Comparison of ENCODE assay signal across 8 cellular contexts in the genomic region with DNA sequence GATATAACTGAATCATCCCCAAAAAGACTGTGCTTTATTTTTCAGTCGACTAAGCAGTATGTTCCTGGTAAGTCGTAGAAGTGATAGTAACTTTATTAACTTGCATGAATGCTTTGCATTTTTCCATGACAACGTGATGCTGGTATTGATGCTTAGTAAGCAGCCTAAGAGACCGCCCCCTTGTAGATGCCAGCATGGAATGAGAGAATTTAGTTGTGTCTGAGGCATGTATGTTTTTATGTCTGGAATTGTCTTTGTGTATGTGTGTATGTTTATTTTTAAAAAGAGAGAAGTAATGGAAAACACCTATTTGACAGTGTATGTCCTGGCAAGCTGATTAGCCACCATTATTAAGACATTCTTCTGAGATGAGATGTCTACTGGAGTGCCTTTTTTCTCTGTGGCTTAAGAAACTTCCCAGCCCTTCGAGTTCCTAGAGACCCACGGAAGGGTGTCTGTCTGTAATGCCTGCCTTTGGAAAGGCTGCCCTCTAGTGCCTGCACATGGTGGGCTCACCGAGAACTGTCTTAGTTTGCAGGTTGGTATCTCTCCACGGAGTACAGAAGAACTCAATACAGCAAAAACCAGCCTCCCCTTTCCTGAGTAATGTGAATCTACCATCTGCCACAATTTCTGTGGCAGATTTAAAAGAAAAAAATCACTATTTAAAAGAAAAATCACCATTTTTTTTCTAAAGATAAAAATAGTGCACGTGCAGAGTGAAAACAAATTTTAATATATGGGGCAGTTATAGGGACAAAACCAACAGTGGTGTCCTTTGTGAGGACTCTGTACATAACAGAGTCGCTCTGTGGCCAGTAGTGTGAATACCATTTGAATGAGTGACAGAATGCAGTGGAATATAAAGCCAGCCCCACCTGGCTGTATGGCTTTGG.
DNase-seq lines count a peak whose midpoint lies in the region; ATAC-seq and TF ChIP-seq lines count a peak whose summit lies in the region.

No MANE protein-coding gene starts in this region.

- peaks cover 4 to 11% (median 8%) of the 10 kb centered on the region in 3 donors for H3K4me1 Mint-ChIP-seq in CD8-positive, alpha-beta memory T cell

- H3K36me3 ChIP-seq in CD8-positive, alpha-beta memory T cell (ENCODE audit: insufficient read depth, low read length), result no peaks in the 10 kb centered on the region

- ATAC-seq in GM19395 (IDR thresholded peaks at IDR 0.05; ENCODE audit: unreplicated experiment) (peak; percentile 98), HG03469 (IDR thresholded peaks at IDR 0.05; ENCODE audit: unreplicated experiment) (peak; percentile 93)

- no peaks in the 10 kb centered on the region for H3K36me3 Mint-ChIP-seq in CD8-positive, alpha-beta memory T cell

- intact Hi-C loops in dorsolateral prefrontal cortex (cut with DNase I), result loop anchor here (2.0 to 5.0 kb wide), 2 partner anchors 254 to 353 kb away; partner anchors contain the start of gene CEP135 (in 2 of the 2)

- peak overlapping the region; percentile 3 for H3K4me3 ChIP-seq in CD8-positive, alpha-beta memory T cell (ENCODE audit: low read length)
- H3K4me3 ChIP-seq in dorsolateral prefrontal cortex, result peak overlapping the region in 38 of 59 donors; percentile 1 to 54 (median 28)

- H3K27me3 Mint-ChIP-seq in CD8-positive, alpha-beta memory T cell, result peaks cover 3 to 6% of the 10 kb centered on the region in 2 donors

- H3K4me3 Mint-ChIP-seq in CD8-positive, alpha-beta memory T cell, result peak overlapping the region in 2 of 7 donors; percentile 0 to 20

- CTCF ChIA-PET in CD8-positive, alpha-beta memory T cell (lab: Charles Lee), result interaction anchor here (0.8 to 1.6 kb wide), 3 partner anchors 18 to 353 kb away, joined by 3 to 4 read pairs (median 4); no protein-coding TSS in a partner anchor

- no peaks in the 10 kb centered on the region for H3K9me3 Mint-ChIP-seq in CD8-positive, alpha-beta memory T cell

- POLR2A ChIA-PET in CD8-positive, alpha-beta memory T cell (lab: Charles Lee), result no interaction called here

- no peaks in the 10 kb centered on the region for H3K9me3 ChIP-seq in CD8-positive, alpha-beta memory T cell (ENCODE audit: low read length)

- peak; percentile 6 to 61 (median 25) for DNase-seq in CD8-positive, alpha-beta memory T cell
- peak; percentile 55 to 85 for DNase-seq in NCI-H526 (lab: John Stamatoyannopoulos, UW)
- DNase-seq in activated CD4-positive, alpha-beta T cell treated with anti-CD3 and anti-CD28 coated beads, Interleukin-2, amount 50 U/mL, for 1 hour, result peak; percentile 41
- peak; percentile 56 to 88 (median 76) for DNase-seq in dorsolateral prefrontal cortex
- DNase-seq in medulla oblongata (ENCODE audit: extremely low spot score), result peak; percentile 91
- peak; percentile 1 to 22 for DNase-seq in stimulated activated CD8-positive, alpha-beta memory T cell treated with anti-CD3 and anti-CD28 coated beads, Interleukin-15, amount 100 ng/mL, for 4 hours (ENCODE audit: low read depth in 2 of 2)

- H3K27me3 ChIP-seq in CD8-positive, alpha-beta memory T cell (ENCODE audit: insufficient read depth, low read length, poor library complexity, severe bottlenecking), result no peaks in the 10 kb centered on the region
- H3K27me3 ChIP-seq in dorsolateral prefrontal cortex, result no peaks in the 10 kb centered on the region

- H3K4me1 ChIP-seq in CD8-positive, alpha-beta memory T cell (ENCODE audit: insufficient read depth, low read length), result peaks cover 7% of the 10 kb centered on the region

- peak; percentile 44 to 90 (median 79) for TF ChIP-seq CTCF in dorsolateral prefrontal cortex (IDR thresholded peaks at IDR 0.05 in 54 of 56, conservative IDR thresholded peaks at IDR 0.05 in 2 of 56; ENCODE audit: low read depth in 1 of 56, partially characterized antibody in 56 of 56)

- H3K27ac ChIP-seq in CD8-positive, alpha-beta memory T cell (ENCODE audit: low read depth, low read length), result no peak overlapping the region
- H3K27ac ChIP-seq in dorsolateral prefrontal cortex, result peak overlapping the region in 4 of 59 donors; percentile 17 to 20 (median 19)

- peak overlapping the region in 1 of 8 donors; percentile 48 for H3K27ac Mint-ChIP-seq in CD8-positive, alpha-beta memory T cell

Comparison
In these comparisons a context has a peak if more than half of its experiments do, and no peak if none do; other contexts are left out.
1. DNase-seq: peak in every context shown above with its lines; median percentile 91 in medulla oblongata; 76 in dorsolateral prefrontal cortex; 70 in NCI-H526; 41 in activated CD4-positive, alpha-beta T cell treated with anti-CD3 and anti-CD28 coated beads, Interleukin-2, amount 50 U/mL, for 1 hour; 25 in CD8-positive, alpha-beta memory T cell; 12 in stimulated activated CD8-positive, alpha-beta memory T cell treated with anti-CD3 and anti-CD28 coated beads, Interleukin-15, amount 100 ng/mL, for 4 hours.